In the genomic region with DNA sequence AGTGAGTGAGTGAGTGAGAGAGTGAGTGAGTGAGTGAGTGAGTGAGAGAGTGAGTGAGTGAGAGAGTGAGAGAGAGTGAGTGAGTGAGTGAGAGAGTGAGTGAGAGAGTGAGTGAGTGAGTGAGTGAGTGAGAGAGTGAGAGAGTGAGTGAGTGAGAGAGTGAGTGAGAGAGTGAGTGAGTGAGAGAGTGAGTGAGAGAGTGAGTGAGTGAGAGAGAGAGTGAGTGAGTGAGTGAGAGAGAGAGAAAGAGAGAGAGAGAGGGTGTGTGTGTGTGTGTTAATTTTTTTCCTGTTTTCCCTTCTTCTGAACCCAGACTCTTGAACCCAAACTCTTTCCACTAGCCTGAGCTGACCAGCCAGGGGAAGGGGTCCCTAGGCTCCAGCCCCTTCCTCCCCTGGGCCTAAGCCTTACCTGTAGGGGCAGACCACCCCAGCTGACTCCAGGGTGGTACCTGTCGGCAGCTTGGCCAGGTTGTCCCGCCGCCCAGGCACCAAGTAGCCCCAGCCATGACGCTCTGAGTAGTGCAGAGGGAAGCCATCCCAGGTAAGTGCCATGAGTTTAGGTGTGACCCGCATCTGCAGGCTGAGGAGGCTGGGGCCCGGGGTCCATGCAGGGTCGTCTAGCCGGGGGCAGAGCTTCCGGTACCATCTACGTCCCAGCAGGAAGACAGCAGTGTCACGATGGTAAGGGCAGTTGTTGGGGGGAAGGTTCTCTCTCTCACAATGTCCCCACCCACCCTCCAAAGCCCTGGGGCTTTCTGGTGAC, we compare ENCODE assay signal across 12 cellular contexts.
"Had no signal": no experiment of that assay in that cellular context is flagged by ENCODE, and none has a peak within 500 bp of the region (broad histone marks: within the 10 kb centered on the region; RNA-seq: fewer than 3 reads in every experiment).

No MANE protein-coding gene starts in this region.

- H3K9me3 ChIP-seq: pancreas had no signal

- H3K9me3 Mint-ChIP-seq: activated naive CD4-positive, alpha-beta T cell treated with anti-CD3 and anti-CD28 coated beads, Interleukin-2, amount 50 U/mL, for 24 hours; endodermal cell; neural progenitor cell had no signal

- H3K27me3 Mint-ChIP-seq: activated CD4-positive, alpha-beta T cell treated with anti-CD3 and anti-CD28 coated beads for 36 hours; activated naive CD4-positive, alpha-beta T cell treated with anti-CD3 and anti-CD28 coated beads, Interleukin-2, amount 50 U/mL, for 24 hours had no signal

- DNase-seq: activated CD4-positive, alpha-beta T cell treated with anti-CD3 and anti-CD28 coated beads for 36 hours; brain microvascular endothelial cell; dermis blood vessel endothelial cell; endodermal cell; kidney glomerular epithelial cell; stimulated activated CD4-positive, alpha-beta T cell treated with anti-CD3 and anti-CD28 coated beads, Interleukin-2, amount 100 ng/mL, for 48 hours; stimulated activated CD8-positive, alpha-beta memory T cell treated with anti-CD3 and anti-CD28 coated beads, Interleukin-4, amount 100 ng/mL, for 48 hours; WERI-Rb-1 had no signal

- H3K27ac Mint-ChIP-seq: activated naive CD4-positive, alpha-beta T cell treated with anti-CD3 and anti-CD28 coated beads, Interleukin-2, amount 50 U/mL, for 24 hours; endodermal cell; neural progenitor cell had no signal

- H3K4me3 Mint-ChIP-seq: activated CD4-positive, alpha-beta T cell treated with anti-CD3 and anti-CD28 coated beads for 36 hours; activated naive CD4-positive, alpha-beta T cell treated with anti-CD3 and anti-CD28 coated beads, Interleukin-2, amount 50 U/mL, for 24 hours; endodermal cell; neural progenitor cell had no signal

- H3K4me1 ChIP-seq: neural progenitor cell had no signal

- H3K4me3 ChIP-seq: hepatocyte, neural progenitor cell, pancreas had no signal

- ATAC-seq: activated CD4-positive, alpha-beta T cell treated with anti-CD3 and anti-CD28 coated beads for 36 hours; pancreas had no signal

- H3K4me1 Mint-ChIP-seq: endodermal cell, neural progenitor cell had no signal

- H3K27me3 ChIP-seq: brain microvascular endothelial cell, hepatocyte, neural progenitor cell, pancreas had no signal

- H3K27ac ChIP-seq: brain microvascular endothelial cell, hepatocyte, neural progenitor cell, pancreas, WERI-Rb-1 had no signal
